8 cellular contexts compared by ENCODE assay signal in the genomic region with DNA sequence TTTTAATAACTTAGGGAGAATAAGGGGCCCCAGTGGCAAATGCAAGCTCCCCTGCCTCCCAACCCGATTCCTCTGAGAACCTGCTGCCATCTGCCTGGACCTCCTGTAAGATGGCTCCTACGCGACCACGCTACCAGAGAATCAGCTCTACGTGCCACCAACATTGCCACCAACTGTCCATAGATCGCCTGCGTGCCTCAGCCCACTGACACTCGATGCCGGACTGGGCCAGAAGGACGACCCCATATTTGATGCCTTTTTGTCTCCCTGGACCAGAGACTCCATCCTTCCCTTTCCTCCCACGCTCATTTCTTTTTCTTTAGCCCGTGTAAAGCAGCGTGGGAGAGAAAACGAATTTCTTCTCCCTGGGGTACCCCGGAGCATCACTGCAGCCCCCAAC. TPM values are rescaled to one million over a fixed set of nuclear protein-coding genes. Genes with fewer than 3 reads are reported as not detected.
DNase-seq lines count a peak whose midpoint lies in the region.

No MANE protein-coding gene starts in this region.

- H3K36me3 ChIP-seq in GM23248 (ENCODE audit: low read depth), result no peaks in the 10 kb centered on the region

- H4K20me1 ChIP-seq in GM23248 (ENCODE audit: insufficient read depth), result no peaks in the 10 kb centered on the region

- H3K36me3 Mint-ChIP-seq in activated CD4-positive, alpha-beta memory T cell treated with anti-CD3 and anti-CD28 coated beads, Interleukin-2, amount 10 ng/mL, durations not matched to agents 7 days and 5 days (ENCODE audit: low read depth), result peaks cover 4% of the 10 kb centered on the region

- no peaks in the 10 kb centered on the region for H3K27me3 ChIP-seq in GM23248 (replicated peaks; ENCODE audit: insufficient read depth)

- peak overlapping the region; percentile 77 for H3K4me3 Mint-ChIP-seq in activated CD4-positive, alpha-beta memory T cell treated with anti-CD3 and anti-CD28 coated beads, Interleukin-2, amount 10 ng/mL, durations not matched to agents 7 days and 5 days

- H3K27ac Mint-ChIP-seq in activated CD4-positive, alpha-beta memory T cell treated with anti-CD3 and anti-CD28 coated beads, Interleukin-2, amount 10 ng/mL, durations not matched to agents 7 days and 5 days, result peak overlapping the region; percentile 27

- CTCF ChIA-PET in activated CD4-positive, alpha-beta memory T cell treated with anti-CD3 and anti-CD28 coated beads, Interleukin-2, amount 10 ng/mL, durations not matched to agents 7 days and 5 days (lab: Charles Lee), result interaction anchor here (1.1 to 1.4 kb wide), 4 partner anchors 11 to 161 kb away, joined by 3 to 9 read pairs (median 4); no protein-coding TSS in a partner anchor

- H3K9me3 ChIP-seq in GM23248 (ENCODE audit: low read depth), result no peaks in the 10 kb centered on the region

- no peaks in the 10 kb centered on the region for H3K9me2 ChIP-seq in GM23248 (ENCODE audit: insufficient read depth)

- peak overlapping the region; percentile 94 for H2AFZ ChIP-seq in GM23248

- H3K4me3 ChIP-seq in GM23248, result peak overlapping the region; percentile 81

- H3K4me1 Mint-ChIP-seq in activated CD4-positive, alpha-beta memory T cell treated with anti-CD3 and anti-CD28 coated beads, Interleukin-2, amount 10 ng/mL, durations not matched to agents 7 days and 5 days, result peaks cover 28% of the 10 kb centered on the region

- peaks cover 13% of the 10 kb centered on the region for H3K4me1 ChIP-seq in GM23248 (ENCODE audit: insufficient read depth)

- in situ Hi-C loops in GM23248 (cut with MboI), result no loop called here

- peak overlapping the region; percentile 76 for H3K27ac ChIP-seq in GM23248

- 0 out of 2 replicates have a peak, but pooled peaks cover 10% of the 10 kb centered on the region for H3F3A ChIP-seq in GM23248 (ENCODE audit: insufficient read depth)

- peaks cover 17% of the 10 kb centered on the region for H3K27me3 Mint-ChIP-seq in activated CD4-positive, alpha-beta memory T cell treated with anti-CD3 and anti-CD28 coated beads, Interleukin-2, amount 10 ng/mL, durations not matched to agents 7 days and 5 days

- no peaks in the 10 kb centered on the region for H3K9me3 Mint-ChIP-seq in activated CD4-positive, alpha-beta memory T cell treated with anti-CD3 and anti-CD28 coated beads, Interleukin-2, amount 10 ng/mL, durations not matched to agents 7 days and 5 days

- POLR2A ChIA-PET in activated CD4-positive, alpha-beta memory T cell treated with anti-CD3 and anti-CD28 coated beads, Interleukin-2, amount 10 ng/mL, durations not matched to agents 7 days and 5 days (lab: Charles Lee), result interaction anchor here (0.7 to 2.7 kb wide), 8 partner anchors 10 to 377 kb away, joined by 3 to 23 read pairs (median 4); no protein-coding TSS in a partner anchor

- 2 to 3% methylated on average over 15 of the region's 15 CpGs for WGBS in GM23248 (ENCODE audit: low coverage in 1 of 2, low lambda C conversion rate in 2 of 2, missing lambda C conversion rate in 2 of 2), 2 experiments

- H3K79me2 ChIP-seq in GM23248 (ENCODE audit: insufficient read depth), result peaks cover 42% of the 10 kb centered on the region

- H3K9ac ChIP-seq in GM23248, result peak overlapping the region; percentile 89

- H3K4me2 ChIP-seq in GM23248 (ENCODE audit: unreplicated experiment), result peak overlapping the region; percentile 88

- DNase-seq in NCI-H748 (lab: John Stamatoyannopoulos, UW; ENCODE audit: unreplicated experiment), result peak; percentile 61
- no peak for DNase-seq in NCI-H748 treated with DMSO at 0.1 percent for 48 hours (lab: John Stamatoyannopoulos, UW)
- DNase-seq in GM23248, result peak; percentile 39
- peak; percentile 23 for DNase-seq in LoVo (ENCODE audit: low spot score)
- no peak for DNase-seq in activated CD4-positive, alpha-beta memory T cell treated with anti-CD3 and anti-CD28 coated beads, Interleukin-2, amount 10 ng/mL, durations not matched to agents 7 days and 5 days
- DNase-seq in fibroblast of peridontal ligament (ENCODE audit: extremely low read depth), result peak; percentile 28
- DNase-seq in nucleus accumbens (lab: John Stamatoyannopoulos, UW), result peak in 45 of 56 donors; percentile 10 to 82 (median 49)
- no peak for DNase-seq in NCI-H226

RNA-seq across cellular contexts. Expression of a gene that starts 0.6 kb away (rescaled TPM):
- 24.0 and 24.8 TPM in 2 replicates for total RNA-seq in GM23248 (2014; rRNA removed; shearing (Covaris generic))
- 13.6 and 15.3 TPM in 2 replicates for polyA plus RNA-seq in GM23248 (2016; fragmentation: Nextera tagmentation; extraction: Ambion mirVana)
- 10 to 100 TPM in 1 of 2 experiments, 1 to 10 TPM in 1; 8.1 to 10.1 TPM for total RNA-seq in activated CD4-positive, alpha-beta memory T cell treated with anti-CD3 and anti-CD28 coated beads, Interleukin-2, amount 10 ng/mL, durations not matched to agents 7 days and 5 days

RNA-seq across cellular contexts. Expression of a gene that starts 0.6 kb away (rescaled TPM):
- total RNA-seq in GM23248 (2014; rRNA removed; shearing (Covaris generic)), result not detected in 2 replicates
- not detected in 2 replicates for polyA plus RNA-seq in GM23248 (2016; fragmentation: Nextera tagmentation; extraction: Ambion mirVana)
- not detected for total RNA-seq in activated CD4-positive, alpha-beta memory T cell treated with anti-CD3 and anti-CD28 coated beads, Interleukin-2, amount 10 ng/mL, durations not matched to agents 7 days and 5 days

Comparison
In these comparisons a context has a peak if more than half of its experiments do, and no peak if none do; other contexts are left out.
1. DNase-seq: peak in NCI-H748 (single experiment), GM23248 (single experiment), LoVo (single experiment), fibroblast of peridontal ligament (single experiment) and nucleus accumbens (45 of 56); none in NCI-H748 treated with DMSO at 0.1 percent for 48 hours (single experiment), activated CD4-positive, alpha-beta memory T cell treated with anti-CD3 and anti-CD28 coated beads, Interleukin-2, amount 10 ng/mL, durations not matched to agents 7 days and 5 days (single experiment) and NCI-H226 (single experiment).